ENCODE assay signal across 23 cellular contexts in the genomic region with DNA sequence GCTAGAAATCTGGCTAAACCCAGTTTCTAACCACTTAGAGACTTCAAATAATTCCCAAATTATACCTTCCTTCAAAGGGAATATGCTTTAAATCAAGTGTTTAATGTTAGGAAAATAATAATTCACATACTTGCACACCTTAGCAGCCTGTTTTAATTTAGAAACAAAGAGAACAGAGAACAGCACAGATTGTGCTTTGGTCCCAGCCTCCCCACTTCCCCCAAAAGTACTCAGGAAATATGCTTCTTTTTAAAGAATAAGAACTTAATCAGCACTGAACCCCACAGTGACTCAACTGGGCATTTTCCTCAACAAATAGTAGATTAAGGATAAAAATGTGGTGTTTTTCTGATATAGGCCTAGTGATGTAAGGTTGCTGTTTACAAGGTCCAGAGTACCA.
A peak's percentile ranks its signal among the peaks of the same experiment; 100 is the strongest.
DNase-seq lines count a peak whose midpoint lies in the region; ATAC-seq, FAIRE-seq and TF ChIP-seq lines count a peak whose summit lies in the region.
"Had no signal": no experiment of that assay in that cellular context is flagged by ENCODE, and none has a peak within 500 bp of the region (broad histone marks: within the 10 kb centered on the region; RNA-seq: fewer than 3 reads in every experiment).

No MANE protein-coding gene starts in this region.

- DNase-seq in GM23248: peak; percentile 3
- DNase-seq in astrocyte (ENCODE audit: low read depth): peak; percentile 44
- peak; percentile 9 for DNase-seq in inferior parietal cortex (ENCODE audit: extremely low spot score)
- no peak for DNase-seq in D721Med (ENCODE audit: insufficient read length, low spot score)
- DNase-seq: Caco-2; CD4-positive, alpha-beta memory T cell; DND-41; KG1; NCI-H1092 treated with DMSO at 0.1 percent for 48 hours; NCI-H1436 treated with DMSO at 0.1 percent for 48 hours; NCI-H1930; NCI-H446; NCI-H526; SHP77 had no signal

- H3K4me1 Mint-ChIP-seq in astrocyte (ENCODE audit: low read depth, unreplicated experiment): peaks cover 13% of the 10 kb centered on the region
- H3K4me1 Mint-ChIP-seq in stimulated activated memory B cell treated with anti-CD40 and anti-IgM and Interleukin-4, amounts not matched to agents 10 μg/mL and 1 μg/mL and 100 μg/mL, for 72 hours: no peaks in the 10 kb centered on the region
- H3K4me1 Mint-ChIP-seq: CD4-positive, alpha-beta memory T cell had no signal

- H3K36me3 Mint-ChIP-seq in astrocyte (ENCODE audit: low read depth, unreplicated experiment): no peaks in the 10 kb centered on the region
- H3K36me3 Mint-ChIP-seq in stimulated activated memory B cell treated with anti-CD40 and anti-IgM and Interleukin-4, amounts not matched to agents 10 μg/mL and 1 μg/mL and 100 μg/mL, for 72 hours: no peaks in the 10 kb centered on the region
- H3K36me3 Mint-ChIP-seq: CD4-positive, alpha-beta memory T cell had no signal

- H3K36me3 ChIP-seq in GM23248 (ENCODE audit: low read depth) (no peaks in the 10 kb centered on the region), astrocyte (ENCODE audit: insufficient read depth, low read length) (no peaks in the 10 kb centered on the region)
- H3K36me3 ChIP-seq: BLaER1 treated with 17β-estradiol and CSF1 and Interleukin-3, amounts not matched to agents 10 nM and 100 nM had no signal

- no peak overlapping the region for H3K4me3 Mint-ChIP-seq in astrocyte (ENCODE audit: unreplicated experiment)
- no peak overlapping the region for H3K4me3 Mint-ChIP-seq in stimulated activated memory B cell treated with anti-CD40 and anti-IgM and Interleukin-4, amounts not matched to agents 10 μg/mL and 1 μg/mL and 100 μg/mL, for 72 hours
- H3K4me3 Mint-ChIP-seq: CD4-positive, alpha-beta memory T cell had no signal

- H3K27me3 ChIP-seq in GM23248 (replicated peaks; ENCODE audit: insufficient read depth) (no peaks in the 10 kb centered on the region), astrocyte (ENCODE audit: insufficient read depth, low read length) (no peaks in the 10 kb centered on the region)
- H3K27me3 ChIP-seq: BLaER1 treated with 17β-estradiol and CSF1 and Interleukin-3, amounts not matched to agents 10 nM and 100 nM had no signal

- H3K27ac Mint-ChIP-seq in astrocyte (ENCODE audit: unreplicated experiment): no peak overlapping the region
- H3K27ac Mint-ChIP-seq in stimulated activated memory B cell treated with anti-CD40 and anti-IgM and Interleukin-4, amounts not matched to agents 10 μg/mL and 1 μg/mL and 100 μg/mL, for 72 hours: no peak overlapping the region
- H3K27ac Mint-ChIP-seq: CD4-positive, alpha-beta memory T cell had no signal

- H3K9me2 ChIP-seq in GM23248 (ENCODE audit: insufficient read depth): no peaks in the 10 kb centered on the region

- H3K9me3 ChIP-seq in GM23248 (ENCODE audit: low read depth): no peaks in the 10 kb centered on the region
- no peaks in the 10 kb centered on the region for H3K9me3 ChIP-seq in astrocyte (ENCODE audit: insufficient read depth, low read depth, low read length)
- H3K9me3 ChIP-seq: Caco-2 had no signal

- H4K20me1 ChIP-seq in GM23248 (ENCODE audit: insufficient read depth): no peaks in the 10 kb centered on the region
- H4K20me1 ChIP-seq in astrocyte (ENCODE audit: insufficient read depth, low read length): no peaks in the 10 kb centered on the region
- H4K20me1 ChIP-seq: BLaER1 treated with 17β-estradiol and CSF1 and Interleukin-3, amounts not matched to agents 10 nM and 100 nM had no signal

- peaks cover 4% of the 10 kb centered on the region; the same call in 1 of the 2 replicates for H3K4me1 ChIP-seq in GM23248 (ENCODE audit: insufficient read depth)
- peaks cover 24% of the 10 kb centered on the region for H3K4me1 ChIP-seq in astrocyte (ENCODE audit: insufficient read depth, low read length)
- H3K4me1 ChIP-seq: BLaER1 treated with 17β-estradiol and CSF1 and Interleukin-3, amounts not matched to agents 10 nM and 100 nM; Caco-2 had no signal

- no peak for FAIRE-seq in astrocyte (lab: Jason Lieb, UNC)
- FAIRE-seq in D721Med (lab: Jason Lieb, UNC): no peak
- FAIRE-seq: GM12878, H1, HTR-8/SVneo had no signal

- peak overlapping the region; percentile 12 for H3K4me2 ChIP-seq in GM23248 (ENCODE audit: unreplicated experiment)
- H3K4me2 ChIP-seq in astrocyte (ENCODE audit: low read length): peak overlapping the region; percentile 60
- H3K4me2 ChIP-seq: BLaER1 treated with 17β-estradiol and CSF1 and Interleukin-3, amounts not matched to agents 10 nM and 100 nM had no signal

- TF ChIP-seq CTCF in astrocyte (IDR thresholded peaks at IDR 0.05; ENCODE audit: insufficient read depth, low read depth, low read length) (no peak), D721Med (IDR thresholded peaks at IDR 0.05; ENCODE audit: insufficient read depth, missing control alignments) (no peak)

- ATAC-seq in GM21367 (IDR thresholded peaks at IDR 0.05; ENCODE audit: unreplicated experiment): no peak
- ATAC-seq in stimulated activated memory B cell treated with anti-CD40 and anti-IgM and Interleukin-4, amounts not matched to agents 10 μg/mL and 1 μg/mL and 100 μg/mL, for 72 hours: no peak
- ATAC-seq: GM12878, HCT116 had no signal

- H3K27ac ChIP-seq in GM23248 (no peak overlapping the region), astrocyte (ENCODE audit: low read depth, low read length) (peak overlapping the region; percentile 50), temporal lobe (ENCODE audit: low read depth, low read length) (peak overlapping the region; percentile 61)
- H3K27ac ChIP-seq: BLaER1 treated with 17β-estradiol and CSF1 and Interleukin-3, amounts not matched to agents 10 nM and 100 nM; SK-N-MC had no signal

- H3K79me2 ChIP-seq in GM23248 (ENCODE audit: insufficient read depth) (no peaks in the 10 kb centered on the region), astrocyte (ENCODE audit: insufficient read depth, low read length) (no peaks in the 10 kb centered on the region)

- H3K4me3 ChIP-seq in GM23248: no peak overlapping the region
- no peak overlapping the region for H3K4me3 ChIP-seq in astrocyte (ENCODE audit: insufficient read depth, low read depth, low read length)
- H3K4me3 ChIP-seq: BLaER1 treated with 17β-estradiol and CSF1 and Interleukin-3, amounts not matched to agents 10 nM and 100 nM; GM12878; SK-N-MC had no signal

- no peaks in the 10 kb centered on the region for H3K9me3 Mint-ChIP-seq in astrocyte (ENCODE audit: unreplicated experiment)
- peaks cover 8% of the 10 kb centered on the region for H3K9me3 Mint-ChIP-seq in stimulated activated memory B cell treated with anti-CD40 and anti-IgM and Interleukin-4, amounts not matched to agents 10 μg/mL and 1 μg/mL and 100 μg/mL, for 72 hours

- in situ Hi-C loops in GM23248 (cut with MboI): no loop called here

- no peaks in the 10 kb centered on the region for H3K27me3 Mint-ChIP-seq in astrocyte (ENCODE audit: low read depth, unreplicated experiment)
- H3K27me3 Mint-ChIP-seq in stimulated activated memory B cell treated with anti-CD40 and anti-IgM and Interleukin-4, amounts not matched to agents 10 μg/mL and 1 μg/mL and 100 μg/mL, for 72 hours: no peaks in the 10 kb centered on the region
- H3K27me3 Mint-ChIP-seq: CD4-positive, alpha-beta memory T cell had no signal

- no peak overlapping the region for H3K9ac ChIP-seq in GM23248
- peak overlapping the region; percentile 2 for H3K9ac ChIP-seq in astrocyte (ENCODE audit: low read length)
- H3K9ac ChIP-seq: BLaER1 treated with 17β-estradiol and CSF1 and Interleukin-3, amounts not matched to agents 10 nM and 100 nM had no signal

- peaks cover 8% of the 10 kb centered on the region for H3F3A ChIP-seq in GM23248 (ENCODE audit: insufficient read depth)

- H2AFZ ChIP-seq in GM23248 (no peak overlapping the region), astrocyte (ENCODE audit: low read depth, low read length) (no peak overlapping the region)
